24 cellular contexts compared by ENCODE assay signal in genomic region chr7:11472646-11473045, GRCh38.
DNase-seq lines count a peak whose midpoint lies in the region; ATAC-seq, FAIRE-seq and TF ChIP-seq lines count a peak whose summit lies in the region.
"Had no signal": no experiment of that assay in that cellular context is flagged by ENCODE, and none has a peak within 500 bp of the region (broad histone marks: within the 10 kb centered on the region; RNA-seq: fewer than 3 reads in every experiment).

No MANE protein-coding gene starts in this region.

- H3K27ac ChIP-seq in right lobe of liver: no peak overlapping the region
- H3K27ac ChIP-seq in HepG2 (ENCODE audit: extremely low read length, insufficient read depth, low read length): no peak overlapping the region
- H3K27ac ChIP-seq: 22Rv1; A549; BLaER1 treated with 17β-estradiol and CSF1 and Interleukin-3, amounts not matched to agents 10 nM and 100 nM; C4-2B had no signal

- no peak overlapping the region for H3K9ac ChIP-seq in HepG2 (ENCODE audit: insufficient read depth, low read depth, low read length)
- H3K9ac ChIP-seq: BLaER1 treated with 17β-estradiol and CSF1 and Interleukin-3, amounts not matched to agents 10 nM and 100 nM had no signal

- peak; percentile 30 to 77 (median 68) for ATAC-seq in right lobe of liver
- ATAC-seq in HepG2: no peak
- ATAC-seq: A549; CD8-positive, alpha-beta T cell; GM12878 had no signal

- 69% methylated on average over 4 of the region's 4 CpGs for WGBS in right lobe of liver (ENCODE audit: insufficient coverage, low coverage, low lambda C conversion rate, missing lambda C conversion rate)
- WGBS in HepG2 (ENCODE audit: low lambda C conversion rate): 14% methylated on average over 4 of the region's 4 CpGs

- in situ Hi-C loops in HepG2 (cut with HindIII; ENCODE audit: extremely low pct_ligation_motif_present, low pct_unique_long_range_greater_than_20kb): no loop called here

- H3K9me3 ChIP-seq in right lobe of liver (no peaks in the 10 kb centered on the region), HepG2 (ENCODE audit: low read length) (no peaks in the 10 kb centered on the region)
- H3K9me3 ChIP-seq: A549; BLaER1 treated with 17β-estradiol and CSF1 and Interleukin-3, amounts not matched to agents 10 nM and 100 nM; Caco-2 had no signal

- no TSS peak for BruUV-seq in HepG2 (replicated peaks; lab: Mats Ljungman, UMichigan)

- TF ChIP-seq RAD21 in HepG2 (CRISPR knock-in tag; IDR thresholded peaks at IDR 0.05): no peak

- no peaks in the 10 kb centered on the region for H4K20me1 ChIP-seq in HepG2 (ENCODE audit: insufficient read depth, low read length)
- H4K20me1 ChIP-seq: BLaER1 treated with 17β-estradiol and CSF1 and Interleukin-3, amounts not matched to agents 10 nM and 100 nM had no signal

- intact Hi-C loops in right lobe of liver (cut with DNase I): no loop called here
- intact Hi-C loops in HepG2 (cut with micrococcal nuclease; ENCODE audit: unreplicated experiment): no loop called here

- CTCF ChIA-PET in HepG2 (lab: Yijun Ruan, JAX; ENCODE audit: low intra/inter-chr PET ratio, low total read pairs): no interaction called here

- no peak for FAIRE-seq in HepG2 (lab: Jason Lieb, UNC)
- FAIRE-seq: A549, GM12878, GM12892, GM18507 had no signal

- no peak overlapping the region for H2AFZ ChIP-seq in HepG2 (ENCODE audit: low read length)

- TF ChIP-seq POLR2A in right lobe of liver (IDR thresholded peaks at IDR 0.05) (no peak), HepG2 (IDR thresholded peaks at IDR 0.05; ENCODE audit: insufficient read depth in 1 of 2, low read depth in 2 of 2, low read length in 2 of 2) (no peak)

- POLR2A ChIA-PET in HepG2 (lab: Yijun Ruan, JAX): no interaction called here

- H3K27me3 ChIP-seq in right lobe of liver: no peaks in the 10 kb centered on the region
- H3K27me3 ChIP-seq in HepG2 (ENCODE audit: control insufficient read depth in 1 of 2, insufficient read depth in 2 of 2, low read length in 2 of 2): no peaks in the 10 kb centered on the region; a peak in 1 of 5 replicates
- H3K27me3 ChIP-seq: BLaER1 treated with 17β-estradiol and CSF1 and Interleukin-3, amounts not matched to agents 10 nM and 100 nM had no signal

- TF ChIP-seq EP300 in HepG2 (IDR thresholded peaks at IDR 0.05; ENCODE audit: low read depth in 2 of 2, low read length in 2 of 2): no peak
- TF ChIP-seq EP300 in HepG2 (CRISPR knock-in tag; IDR thresholded peaks at IDR 0.05; ENCODE audit: borderline replicate concordance): no peak

- H3K79me2 ChIP-seq in HepG2 (ENCODE audit: insufficient read depth, low read length): no peaks in the 10 kb centered on the region

- no peak for TF ChIP-seq CTCF in right lobe of liver (IDR thresholded peaks at IDR 0.05)
- no peak for TF ChIP-seq CTCF in HepG2 (CRISPR knock-in tag; IDR thresholded peaks at IDR 0.05)
- no peak for TF ChIP-seq CTCF in epithelial cell of esophagus (IDR thresholded peaks at IDR 0.05; ENCODE audit: insufficient read depth, low read depth, low read length, missing control alignments)

- no peaks in the 10 kb centered on the region for H3K36me3 ChIP-seq in right lobe of liver
- H3K36me3 ChIP-seq in HepG2 (replicated peaks in 1 of 2; ENCODE audit: control insufficient read depth in 1 of 2, insufficient read depth in 2 of 2, low read length in 2 of 2): no peaks in the 10 kb centered on the region
- H3K36me3 ChIP-seq: BLaER1 treated with 17β-estradiol and CSF1 and Interleukin-3, amounts not matched to agents 10 nM and 100 nM had no signal

- H3K4me1 ChIP-seq in right lobe of liver (peaks cover 0 to 42% (median 4%) of the 10 kb centered on the region in 4 donors), HepG2 (ENCODE audit: insufficient read depth, low read length) (no peaks in the 10 kb centered on the region)
- H3K4me1 ChIP-seq: A549, Caco-2 had no signal

- no peak overlapping the region for H3K4me2 ChIP-seq in HepG2 (ENCODE audit: low read depth, low read length)
- H3K4me2 ChIP-seq: A549; BLaER1 treated with 17β-estradiol and CSF1 and Interleukin-3, amounts not matched to agents 10 nM and 100 nM had no signal

- H3K4me3 ChIP-seq in right lobe of liver: no peak overlapping the region
- H3K4me3 ChIP-seq in HepG2 (replicated peaks in 1 of 3; ENCODE audit: insufficient read depth in 1 of 3, low read depth in 2 of 3, low read length in 3 of 3): no peak overlapping the region
- H3K4me3 ChIP-seq in epithelial cell of esophagus (ENCODE audit: low read length): no peak overlapping the region
- H3K4me3 ChIP-seq: A549; BLaER1 treated with 17β-estradiol and CSF1 and Interleukin-3, amounts not matched to agents 10 nM and 100 nM; GM12878 had no signal

- no peak for DNase-seq in right lobe of liver
- no peak for DNase-seq in HepG2 (ENCODE audit: low spot score)
- DNase-seq in epithelial cell of esophagus (ENCODE audit: low read depth): peak; percentile 45
- no peak for DNase-seq in SHP77 treated with DMSO at 0.1 percent for 48 hours (lab: John Stamatoyannopoulos, UW)
- DNase-seq in globus pallidus (ENCODE audit: low spot score): no peak
- DNase-seq: AML-193; Caco-2; Calu3; CD4-positive, alpha-beta T cell; CD8-positive, alpha-beta T cell; DMS 273 treated with DMSO at 0.1 percent for 48 hours; DMS153; DMS53; DMS79; DND-41; EL; GDM1 had no signal

TF ChIP-seq in HepG2, 621 proteins besides CTCF, POLR2A, EP300 and RAD21:
- TF ChIP-seq KDM4B (CRISPR knock-in tag; IDR thresholded peaks at IDR 0.05) (no peak), RBFOX2 (IDR thresholded peaks at IDR 0.05; ENCODE audit: low read depth, low read length) (no peak), SRSF9 (IDR thresholded peaks at IDR 0.05; ENCODE audit: borderline replicate concordance, insufficient read depth, low read depth, low read length, poor library complexity, severe bottlenecking) (no peak), PRMT3 (CRISPR knock-in tag; IDR thresholded peaks at IDR 0.05; ENCODE audit: borderline replicate concordance, low read depth) (no peak), GABPB1 (CRISPR knock-in tag; IDR thresholded peaks at IDR 0.05) (no peak), ZFY (CRISPR knock-in tag; IDR thresholded peaks at IDR 0.05) (no peak), HOXD1 (CRISPR knock-in tag; IDR thresholded peaks at IDR 0.05) (no peak), ZNF841 (CRISPR knock-in tag; IDR thresholded peaks at IDR 0.05; ENCODE audit: borderline replicate concordance) (no peak), GTF3A (CRISPR knock-in tag; conservative IDR thresholded peaks at IDR 0.05) (no peak), KLF12 (CRISPR knock-in tag; IDR thresholded peaks at IDR 0.05; ENCODE audit: borderline replicate concordance) (no peak), MED1 (CRISPR knock-in tag; IDR thresholded peaks at IDR 0.05) (no peak), PHF8 (CRISPR knock-in tag; IDR thresholded peaks at IDR 0.05) (no peak), TEAD2 (CRISPR knock-in tag; IDR thresholded peaks at IDR 0.05) (no peak), SUZ12 (IDR thresholded peaks at IDR 0.05; ENCODE audit: low read depth, low read length) (no peak)
TF ChIP-seq in HepG2: peak in this region for 0.
